In genomic region chr9:127968046-127968445, GRCh38 we compare ENCODE assay signal across 8 cellular contexts. TPM values are rescaled to one million over a fixed set of nuclear protein-coding genes. Genes with fewer than 3 reads are reported as not detected.
A peak's percentile ranks its signal among the peaks of the same experiment; 100 is the strongest.
DNase-seq lines count a peak whose midpoint lies in the region; ATAC-seq and TF ChIP-seq lines count a peak whose summit lies in the region.

No MANE protein-coding gene starts in this region.

- CTCF ChIA-PET in A673 (lab: Charles Lee): no interaction called here

- no TSS peak for BruUV-seq in A673 (replicated peaks; lab: Mats Ljungman, UMichigan)

- in situ Hi-C loops in astrocyte of the spinal cord (cut with HindIII; ENCODE audit: low sequenced_read_pairs): no loop called here

- intact Hi-C loops in A673 (cut with micrococcal nuclease; ENCODE audit: unreplicated experiment): loop anchor here (5.0 kb wide), 1 partner anchor 99 kb away; the partner anchor contains the start of genes NAIF1 and SLC25A25

- ATAC-seq in GM21447 (IDR thresholded peaks at IDR 0.05; ENCODE audit: unreplicated experiment): no peak
- ATAC-seq in HG02623 (IDR thresholded peaks at IDR 0.05; ENCODE audit: unreplicated experiment): no peak

- H3K4me1 ChIP-seq in A673 (ENCODE audit: insufficient read depth, low read length, poor library complexity, severe bottlenecking) (peaks cover 93% of the 10 kb centered on the region), muscle layer of colon (ENCODE audit: insufficient read depth, low read length) (peaks cover 97% of the 10 kb centered on the region)

- peak overlapping the region; percentile 96 for H3K27ac ChIP-seq in A673 (ENCODE audit: low read depth, low read length, poor library complexity, severe bottlenecking)
- peak overlapping the region; percentile 94 for H3K27ac ChIP-seq in muscle layer of colon (ENCODE audit: low read depth, low read length)

- H3K9ac ChIP-seq in muscle layer of colon (ENCODE audit: low read length): peak overlapping the region; percentile 63

- H3K4me3 ChIP-seq in A673 (ENCODE audit: low read depth, low read length, poor library complexity, severe bottlenecking) (no peak overlapping the region), astrocyte of the spinal cord (ENCODE audit: low read depth, low read length) (no peak overlapping the region), muscle layer of colon (ENCODE audit: low read depth in 1 of 2, low read length in 2 of 2) (peak overlapping the region in 1 of 2 donors; percentile 7)

- POLR2A ChIA-PET in A673 (lab: Charles Lee; ENCODE audit: low non-redundant PET): no interaction called here

- H3K36me3 ChIP-seq in A673 (ENCODE audit: insufficient read depth, low read length, poor library complexity, severe bottlenecking) (no peaks in the 10 kb centered on the region), muscle layer of colon (ENCODE audit: insufficient read depth, low read length) (no peaks in the 10 kb centered on the region)

- H3K9me3 ChIP-seq in A673 (ENCODE audit: low read depth, low read length, poor library complexity, severe bottlenecking) (no peaks in the 10 kb centered on the region), muscle layer of colon (ENCODE audit: low read length) (no peaks in the 10 kb centered on the region)

- TF ChIP-seq CTCF in A673 (conservative IDR thresholded peaks at IDR 0.05; ENCODE audit: low read depth, low read length): no peak
- TF ChIP-seq CTCF in astrocyte of the spinal cord (IDR thresholded peaks at IDR 0.05; ENCODE audit: low read depth, low read length): peak; percentile 9

- DNase-seq in A673 (ENCODE audit: low spot score): no peak
- DNase-seq in HT-29 (ENCODE audit: low spot score): peak; percentile 81
- DNase-seq in astrocyte of the spinal cord (ENCODE audit: low read depth, low spot score): peak; percentile 61
- DNase-seq in retina: no peak
- DNase-seq in NCI-H524 (lab: John Stamatoyannopoulos, UW): no peak

- no peaks in the 10 kb centered on the region for H3K27me3 ChIP-seq in A673 (replicated peaks; ENCODE audit: insufficient read depth, low read depth, low read length, poor library complexity)
- no peaks in the 10 kb centered on the region for H3K27me3 ChIP-seq in muscle layer of colon (ENCODE audit: control insufficient read depth in 1 of 2, insufficient read depth in 2 of 2, low read length in 2 of 2)

RNA-seq across cellular contexts. Expression of gene EEIG1, which starts 12.7 kb away (rescaled TPM):
- total RNA-seq in A673 (2021): 30.0 and 34.1 TPM in 2 replicates
- 36.0 and 45.3 TPM in 2 replicates for total RNA-seq in HT-29 (2014; rRNA removed; shearing (Covaris generic))

RNA-seq across cellular contexts. Expression of gene DPM2, which starts 30.4 kb away (rescaled TPM):
- 51.5 and 52.9 TPM in 2 replicates for total RNA-seq in A673 (2021)
- 44.3 and 47.0 TPM in 2 replicates for total RNA-seq in HT-29 (2014; rRNA removed; shearing (Covaris generic))

RNA-seq across cellular contexts. Expression of gene PIP5KL1, which starts 37.5 kb away (rescaled TPM):
- total RNA-seq in A673 (2021): 2.6 and 3.9 TPM in 2 replicates
- 1.2 and 3.8 TPM in 2 replicates for total RNA-seq in HT-29 (2014; rRNA removed; shearing (Covaris generic))

RNA-seq across cellular contexts. Expression of gene ST6GALNAC4, which starts 51.2 kb away (rescaled TPM):
- total RNA-seq in A673 (2021): 11.8 and 15.8 TPM in 2 replicates
- 60.1 and 84.2 TPM in 2 replicates for total RNA-seq in HT-29 (2014; rRNA removed; shearing (Covaris generic))

Comparison
In these comparisons a context has a peak if more than half of its experiments do, and no peak if none do; other contexts are left out.
1. DNase-seq: peak in HT-29 (single experiment) and astrocyte of the spinal cord (single experiment); none in A673 (single experiment), retina (single experiment) and NCI-H524 (0 of 2).